ENCODE assay signal across 17 cellular contexts in genomic region chr5:83576341-83576740, GRCh38.
"Had no signal": no experiment of that assay in that cellular context is flagged by ENCODE, and none has a peak within 500 bp of the region (broad histone marks: within the 10 kb centered on the region; RNA-seq: fewer than 3 reads in every experiment).

No MANE protein-coding gene starts in this region.

- H3K4me2 ChIP-seq: neural progenitor cell had no signal

- H3K9ac ChIP-seq: neural progenitor cell had no signal

- H2AFZ ChIP-seq: neural progenitor cell had no signal

- H3K27me3 ChIP-seq: adrenal gland, gastrocnemius medialis, heart right ventricle, neural progenitor cell, pancreas, stomach had no signal

- H3K27ac ChIP-seq: adrenal gland, gastrocnemius medialis, heart right ventricle, left ventricle myocardium inferior, neural progenitor cell, pancreas, skin epidermis, stomach had no signal

- H3K4me1 Mint-ChIP-seq: activated T-helper 17 cell treated with anti-CD3 and anti-CD28 coated beads, Interleukin-2, amount 50 U/mL, for 72 hours; memory B cell; neural progenitor cell; T-cell had no signal

- H3K27ac Mint-ChIP-seq: activated T-helper 17 cell treated with anti-CD3 and anti-CD28 coated beads, Interleukin-2, amount 50 U/mL, for 72 hours; memory B cell; neural progenitor cell; T-cell had no signal

- H3K4me1 ChIP-seq: adrenal gland, body of pancreas, gastrocnemius medialis, left ventricle myocardium inferior, neural progenitor cell, pancreas had no signal

- DNase-seq: activated CD4-positive, alpha-beta T cell treated with anti-CD3 and anti-CD28 coated beads for 48 hours; activated naive CD4-positive, alpha-beta T cell treated with anti-CD3 and anti-CD28 coated beads, Interleukin-2, amount 50 U/mL, for 16 hours; activated T-cell treated with anti-CD3 and anti-CD28 coated beads for 4 hours; gastrocnemius medialis; heart right ventricle; kidney; left ventricle myocardium inferior; T-cell had no signal

- H3K9me3 Mint-ChIP-seq: activated T-helper 17 cell treated with anti-CD3 and anti-CD28 coated beads, Interleukin-2, amount 50 U/mL, for 72 hours; neural progenitor cell; T-cell had no signal

- ATAC-seq: activated T-helper 17 cell treated with anti-CD3 and anti-CD28 coated beads, Interleukin-2, amount 50 U/mL, for 72 hours; gastrocnemius medialis; T-cell had no signal

- H3K27me3 Mint-ChIP-seq: memory B cell had no signal

- H3K9me3 ChIP-seq: adrenal gland, body of pancreas, gastrocnemius medialis, pancreas, stomach, thoracic aorta had no signal

- H3K4me3 Mint-ChIP-seq: activated T-helper 17 cell treated with anti-CD3 and anti-CD28 coated beads, Interleukin-2, amount 50 U/mL, for 72 hours; memory B cell; neural progenitor cell; T-cell had no signal

- FAIRE-seq: kidney had no signal

- H3K4me3 ChIP-seq: adrenal gland, body of pancreas, gastrocnemius medialis, heart right ventricle, left ventricle myocardium inferior, neural progenitor cell, pancreas, skin epidermis, stomach, thoracic aorta had no signal

- H3K36me3 Mint-ChIP-seq: memory B cell, T-cell had no signal

- H3K36me3 ChIP-seq: adrenal gland, gastrocnemius medialis, pancreas, stomach had no signal
